In genomic region chr16:500699-501098, GRCh38 we compare ENCODE assay signal across 1 cellular context.
TF ChIP-seq lines count a peak whose summit lies in the region.

No MANE protein-coding gene starts in this region.

TF ChIP-seq in HepG2, 621 proteins besides CTCF, POLR2A, EP300 and RAD21 (continued from another document):
- TF ChIP-seq ZNF687 (CRISPR knock-in tag; IDR thresholded peaks at IDR 0.05), result peak; percentile 49
- TF ChIP-seq ZNF749 (CRISPR knock-in tag; IDR thresholded peaks at IDR 0.05; ENCODE audit: borderline replicate concordance), result no peak
- TF ChIP-seq PBX3 (CRISPR knock-in tag; IDR thresholded peaks at IDR 0.05; ENCODE audit: borderline replicate concordance), result no peak
- TF ChIP-seq SOX5 (CRISPR knock-in tag; IDR thresholded peaks at IDR 0.05; ENCODE audit: borderline replicate concordance), result no peak
- no peak for TF ChIP-seq KLF13 (CRISPR knock-in tag; IDR thresholded peaks at IDR 0.05)
- TF ChIP-seq ZNF354B (CRISPR knock-in tag; IDR thresholded peaks at IDR 0.05), result no peak
- TF ChIP-seq ELF4 (CRISPR knock-in tag; IDR thresholded peaks at IDR 0.05; ENCODE audit: borderline replicate concordance), result no peak
- no peak for TF ChIP-seq ZNF850 (CRISPR knock-in tag; conservative IDR thresholded peaks at IDR 0.05)
- no peak for TF ChIP-seq KDM3A (CRISPR knock-in tag; IDR thresholded peaks at IDR 0.05; ENCODE audit: low read depth)
- no peak for TF ChIP-seq FOSL1 (CRISPR knock-in tag; IDR thresholded peaks at IDR 0.05; ENCODE audit: borderline replicate concordance)
- TF ChIP-seq ETS1 (CRISPR knock-in tag; IDR thresholded peaks at IDR 0.05), result no peak
- no peak for TF ChIP-seq ASH2L (IDR thresholded peaks at IDR 0.05; ENCODE audit: insufficient read length, low read depth, low read length)
- no peak for TF ChIP-seq ZBTB7A (CRISPR knock-in tag; IDR thresholded peaks at IDR 0.05)
- no peak for TF ChIP-seq ZMAT3 (CRISPR knock-in tag; conservative IDR thresholded peaks at IDR 0.05)
- 0 out of 2 replicates have a peak, but pooled peaks have one; percentile 21 for TF ChIP-seq NR2F2 (IDR thresholded peaks at IDR 0.05; ENCODE audit: borderline replicate concordance, low read depth)
TF ChIP-seq in HepG2: peak in this region for 23.
